Comparison of ENCODE assay signal across 7 cellular contexts in genomic region chr17:53316073-53316472, GRCh38.
"Had no signal": no experiment of that assay in that cellular context is flagged by ENCODE, and none has a peak within 500 bp of the region (broad histone marks: within the 10 kb centered on the region; RNA-seq: fewer than 3 reads in every experiment).

No MANE protein-coding gene starts in this region.

- H3K4me1 Mint-ChIP-seq: IgD-negative memory B cell had no signal

- FAIRE-seq: HepG2, HTR-8/SVneo, K562 had no signal

- H3K27ac Mint-ChIP-seq: IgD-negative memory B cell had no signal

- H3K36me3 Mint-ChIP-seq: IgD-negative memory B cell had no signal

- DNase-seq: IMR-90, KBM-7 had no signal

- H3K4me3 ChIP-seq: K562 had no signal

- H3K27ac ChIP-seq: HL-60 had no signal

- H3K27me3 Mint-ChIP-seq: IgD-negative memory B cell had no signal

- H3K4me3 Mint-ChIP-seq: IgD-negative memory B cell had no signal
